24 cellular contexts compared by ENCODE assay signal in genomic region chr6:1020133-1020532, GRCh38.
DNase-seq lines count a peak whose midpoint lies in the region; ATAC-seq and TF ChIP-seq lines count a peak whose summit lies in the region.
"Had no signal": no experiment of that assay in that cellular context is flagged by ENCODE, and none has a peak within 500 bp of the region (broad histone marks: within the 10 kb centered on the region; RNA-seq: fewer than 3 reads in every experiment).

No MANE protein-coding gene starts in this region.

- H3K14ac ChIP-seq in neuronal stem cell (ENCODE audit: low read length): no peak overlapping the region

- no peak overlapping the region for H3K9ac ChIP-seq in neuronal stem cell (ENCODE audit: low read depth, low read length, poor library complexity)
- H3K9ac ChIP-seq: BLaER1, GM23248 had no signal

- peak; percentile 28 to 29 for ATAC-seq in natural killer cell treated with Interleukin-12 subunit alpha and Interleukin-12 subunit beta and Interleukin-15 and Interleukin-18, amount 100 ng/mL, for 72 hours
- ATAC-seq in natural killer cell: no peak
- peak; percentile 10 for ATAC-seq in aorta (ENCODE audit: low FRiP score)
- ATAC-seq: A549; CD8-positive, alpha-beta T cell; GM12878; HCT116 had no signal

- no peak overlapping the region for H2BK15ac ChIP-seq in neuronal stem cell (ENCODE audit: low read length)

- TF ChIP-seq CTCF in natural killer cell (IDR thresholded peaks at IDR 0.05): no peak
- TF ChIP-seq CTCF in nephron progenitor cell (IDR thresholded peaks at IDR 0.05): no peak
- no peak for TF ChIP-seq CTCF in progenitor cell of endocrine pancreas (IDR thresholded peaks at IDR 0.05; ENCODE audit: unreplicated experiment)

- no CpG with 5 or more reads among the region's 6 CpGs for WGBS in neuronal stem cell (ENCODE audit: extremely low coverage in 2 of 2, insufficient read length in 2 of 2, insufficient replicate concordance in 1 of 2), 2 donors
- 78 to 86% methylated on average over 6 of the region's 6 CpGs for WGBS in aorta, 2 donors

- no peak overlapping the region for H3K4me3 ChIP-seq in neuronal stem cell (ENCODE audit: low read length in 2 of 2)
- no peak overlapping the region for H3K4me3 ChIP-seq in aorta (ENCODE audit: low read length in 2 of 2)
- H3K4me3 ChIP-seq: A549, BLaER1, GM12878, GM23248 had no signal

- H2BK12ac ChIP-seq in neuronal stem cell (ENCODE audit: low read length): no peak overlapping the region

- no peak overlapping the region for H3K4me3 Mint-ChIP-seq in natural killer cell treated with Interleukin-12 subunit alpha and Interleukin-12 subunit beta and Interleukin-15 and Interleukin-18, amount 100 ng/mL, for 72 hours
- H3K4me3 Mint-ChIP-seq in natural killer cell (no peak overlapping the region), nephron progenitor cell (no peak overlapping the region), progenitor cell of endocrine pancreas (ENCODE audit: low read depth) (no peak overlapping the region)
- H3K4me3 Mint-ChIP-seq: B cell; CD4-positive, CD25-positive, alpha-beta regulatory T cell; CD8-positive, alpha-beta T cell had no signal

- H3K27ac ChIP-seq in neuronal stem cell (replicated peaks; ENCODE audit: low read length): no peak overlapping the region
- no peak overlapping the region for H3K27ac ChIP-seq in aorta (ENCODE audit: low read depth in 1 of 2, low read length in 2 of 2)
- H3K27ac ChIP-seq: A549, BLaER1, C4-2B, GM23248 had no signal

- H4K91ac ChIP-seq in neuronal stem cell (ENCODE audit: low read depth, low read length, poor library complexity): no peak overlapping the region

- no peak overlapping the region for H2AFZ ChIP-seq in neuronal stem cell (ENCODE audit: low read length)
- H2AFZ ChIP-seq: GM23248 had no signal

- H2AK5ac ChIP-seq in neuronal stem cell (ENCODE audit: low read depth, low read length): no peak overlapping the region

- no peak overlapping the region for H3K4ac ChIP-seq in neuronal stem cell (ENCODE audit: low read length)

- H3K23ac ChIP-seq in neuronal stem cell (ENCODE audit: low read depth, low read length, poor library complexity): no peak overlapping the region

- H3K36me3 Mint-ChIP-seq in natural killer cell treated with Interleukin-12 subunit alpha and Interleukin-12 subunit beta and Interleukin-15 and Interleukin-18, amount 100 ng/mL, for 72 hours: no peaks in the 10 kb centered on the region
- H3K36me3 Mint-ChIP-seq in natural killer cell (no peaks in the 10 kb centered on the region), nephron progenitor cell (ENCODE audit: low read depth) (no peaks in the 10 kb centered on the region), progenitor cell of endocrine pancreas (ENCODE audit: insufficient read depth) (no peaks in the 10 kb centered on the region)
- H3K36me3 Mint-ChIP-seq: CD4-positive, CD25-positive, alpha-beta regulatory T cell; CD8-positive, alpha-beta T cell had no signal

- H3K4me1 ChIP-seq in neuronal stem cell (ENCODE audit: control insufficient read depth in 2 of 2, insufficient read depth in 1 of 2, low read depth in 1 of 2, low read length in 2 of 2): peaks cover 0 to 3% of the 10 kb centered on the region in 2 donors
- no peaks in the 10 kb centered on the region for H3K4me1 ChIP-seq in aorta (ENCODE audit: control insufficient read depth in 1 of 2, insufficient read depth in 2 of 2, low read length in 2 of 2)
- H3K4me1 ChIP-seq: Caco-2 had no signal

- no peak overlapping the region for H3K4me2 ChIP-seq in neuronal stem cell (ENCODE audit: insufficient read depth, low read length, poor library complexity, severe bottlenecking)
- H3K4me2 ChIP-seq: A549, BLaER1 had no signal

- no peak overlapping the region for H4K8ac ChIP-seq in neuronal stem cell (ENCODE audit: low read depth, low read length)

- H3K27ac Mint-ChIP-seq in natural killer cell treated with Interleukin-12 subunit alpha and Interleukin-12 subunit beta and Interleukin-15 and Interleukin-18, amount 100 ng/mL, for 72 hours: no peak overlapping the region
- no peak overlapping the region for H3K27ac Mint-ChIP-seq in natural killer cell
- peak overlapping the region; percentile 27 for H3K27ac Mint-ChIP-seq in nephron progenitor cell
- H3K27ac Mint-ChIP-seq in progenitor cell of endocrine pancreas: no peak overlapping the region
- H3K27ac Mint-ChIP-seq: B cell; CD4-positive, CD25-positive, alpha-beta regulatory T cell; CD8-positive, alpha-beta T cell had no signal

- no peaks in the 10 kb centered on the region for H3K4me1 Mint-ChIP-seq in natural killer cell treated with Interleukin-12 subunit alpha and Interleukin-12 subunit beta and Interleukin-15 and Interleukin-18, amount 100 ng/mL, for 72 hours (ENCODE audit: low read depth in 2 of 2)
- H3K4me1 Mint-ChIP-seq in natural killer cell: no peaks in the 10 kb centered on the region
- H3K4me1 Mint-ChIP-seq in nephron progenitor cell: peaks cover 36% of the 10 kb centered on the region
- H3K4me1 Mint-ChIP-seq in progenitor cell of endocrine pancreas (ENCODE audit: low read depth): no peaks in the 10 kb centered on the region
- H3K4me1 Mint-ChIP-seq: B cell; CD4-positive, CD25-positive, alpha-beta regulatory T cell had no signal

- peaks cover 0 to 2% (median 0%) of the 10 kb centered on the region in 3 experiments for H3K27me3 ChIP-seq in neuronal stem cell (ENCODE audit: control insufficient read depth in 3 of 3, insufficient read depth in 3 of 3, low read depth in 1 of 3, low read length in 3 of 3)
- H3K27me3 ChIP-seq in aorta (ENCODE audit: control insufficient read depth in 1 of 2, insufficient read depth in 2 of 2, low read length in 1 of 2): no peaks in the 10 kb centered on the region
- H3K27me3 ChIP-seq: BLaER1 had no signal

- H3K27me3 Mint-ChIP-seq in natural killer cell treated with Interleukin-12 subunit alpha and Interleukin-12 subunit beta and Interleukin-15 and Interleukin-18, amount 100 ng/mL, for 72 hours: peaks cover 7 to 39% of the 10 kb centered on the region in 2 donors
- peaks cover 6 to 10% of the 10 kb centered on the region in 2 donors for H3K27me3 Mint-ChIP-seq in natural killer cell (ENCODE audit: low read depth in 2 of 2)
- H3K27me3 Mint-ChIP-seq in nephron progenitor cell (ENCODE audit: low read depth, poor library complexity): peaks cover 19% of the 10 kb centered on the region
- peaks cover 13% of the 10 kb centered on the region for H3K27me3 Mint-ChIP-seq in progenitor cell of endocrine pancreas
- H3K27me3 Mint-ChIP-seq: CD4-positive, CD25-positive, alpha-beta regulatory T cell had no signal

- H3K36me3 ChIP-seq in neuronal stem cell (replicated peaks in 1 of 2; ENCODE audit: control insufficient read depth in 2 of 2, insufficient read depth in 2 of 2, low read length in 2 of 2) (no peaks in the 10 kb centered on the region), aorta (ENCODE audit: control insufficient read depth in 1 of 2, insufficient read depth in 2 of 2, low read length in 1 of 2) (no peaks in the 10 kb centered on the region)
- H3K36me3 ChIP-seq: BLaER1 had no signal

- no peak overlapping the region for H2BK120ac ChIP-seq in neuronal stem cell (ENCODE audit: low read depth, low read length)

- no peak for DNase-seq in natural killer cell treated with Interleukin-12 subunit alpha and Interleukin-12 subunit beta and Interleukin-15 and Interleukin-18, amount 100 ng/mL, for 72 hours (ENCODE audit: low spot score)
- DNase-seq in natural killer cell (no peak), nephron progenitor cell (no peak), neuronal stem cell (ENCODE audit: low spot score) (no peak), aorta (no peak), progenitor cell of endocrine pancreas (ENCODE audit: low spot score, unreplicated experiment) (no peak), DMS79 (lab: John Stamatoyannopoulos, UW) (no peak), NCI-H82 (lab: John Stamatoyannopoulos, UW) (no peak)
- DNase-seq: 8988T; ACHN; Caco-2; CD4-positive, CD25-positive, alpha-beta regulatory T cell; CD8-positive, alpha-beta T cell; DMS153; EL; GDM1; GM23248; H7 had no signal

- no peak overlapping the region for H3K18ac ChIP-seq in neuronal stem cell (ENCODE audit: low read length)

- H2BK5ac ChIP-seq in neuronal stem cell (ENCODE audit: low read length): peak overlapping the region; percentile 71

- H3K79me1 ChIP-seq in neuronal stem cell (ENCODE audit: low read depth, low read length): no peaks in the 10 kb centered on the region

- intact Hi-C loops in natural killer cell (cut with micrococcal nuclease) (no loop called here), aorta (cut with DNase I) (no loop called here)

- no peaks in the 10 kb centered on the region for H3K9me3 ChIP-seq in neuronal stem cell (replicated peaks in 1 of 2; ENCODE audit: control insufficient read depth in 2 of 2, insufficient read depth in 1 of 2, low read depth in 1 of 2, low read length in 2 of 2)
- H3K9me3 ChIP-seq in aorta (ENCODE audit: control insufficient read depth, low read length): peaks cover 5% of the 10 kb centered on the region
- H3K9me3 ChIP-seq: A549, Caco-2 had no signal

- peaks cover 3% of the 10 kb centered on the region for H3K9me3 Mint-ChIP-seq in natural killer cell treated with Interleukin-12 subunit alpha and Interleukin-12 subunit beta and Interleukin-15 and Interleukin-18, amount 100 ng/mL, for 72 hours
- peaks cover 0 to 2% of the 10 kb centered on the region in 2 donors for H3K9me3 Mint-ChIP-seq in natural killer cell
- peaks cover 13% of the 10 kb centered on the region for H3K9me3 Mint-ChIP-seq in nephron progenitor cell
- peaks cover 10% of the 10 kb centered on the region for H3K9me3 Mint-ChIP-seq in progenitor cell of endocrine pancreas (ENCODE audit: low read depth)
- H3K9me3 Mint-ChIP-seq: CD8-positive, alpha-beta T cell had no signal

Comparison
In these comparisons a context has a peak if more than half of its experiments do, and no peak if none do; other contexts are left out.
1. ATAC-seq: peak in natural killer cell treated with Interleukin-12 subunit alpha and Interleukin-12 subunit beta and Interleukin-15 and Interleukin-18, amount 100 ng/mL, for 72 hours (2 of 2) and aorta (single experiment); none in natural killer cell (0 of 3).